In the genomic region with DNA sequence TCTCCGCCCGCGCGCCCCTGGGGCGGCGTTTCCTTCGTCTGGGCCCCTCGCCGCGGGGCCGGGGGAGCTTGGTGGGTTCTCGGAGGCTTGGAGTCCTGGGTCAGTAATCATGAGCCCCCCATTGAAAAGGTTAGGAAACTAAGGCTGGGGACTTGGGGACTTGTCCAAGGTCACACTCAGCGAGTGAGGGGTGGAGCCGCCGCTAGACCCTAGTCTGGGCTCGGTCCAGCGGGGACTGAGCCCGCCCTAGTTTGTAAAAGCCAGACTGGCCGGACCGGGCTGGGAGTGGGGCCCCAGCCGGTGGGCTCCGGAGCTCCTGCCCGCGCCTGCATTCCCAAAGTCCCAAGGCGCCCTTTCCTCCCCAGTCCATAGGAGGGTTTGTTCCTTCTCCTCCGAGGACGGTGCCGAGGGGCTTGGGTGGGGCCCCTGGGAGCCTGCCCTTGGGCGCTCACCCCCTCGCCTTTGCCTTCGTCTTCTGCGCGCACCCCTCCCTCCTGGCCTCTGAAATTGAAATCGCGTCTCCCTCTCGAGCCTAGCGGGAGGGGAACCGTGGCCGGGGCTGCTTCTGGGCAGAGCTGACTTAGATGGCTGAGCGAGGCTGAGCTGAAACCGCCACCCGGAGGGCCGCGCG, we compare ENCODE assay signal across 15 cellular contexts. TPM values are rescaled to one million over a fixed set of nuclear protein-coding genes. Genes with fewer than 3 reads are reported as not detected.
DNase-seq lines count a peak whose midpoint lies in the region; ATAC-seq and TF ChIP-seq lines count a peak whose summit lies in the region.
"Had no signal": no experiment of that assay in that cellular context is flagged by ENCODE, and none has a peak within 500 bp of the region (broad histone marks: within the 10 kb centered on the region; RNA-seq: fewer than 3 reads in every experiment).

No MANE protein-coding gene starts in this region.

- H3K4me1 Mint-ChIP-seq in nephron progenitor cell = peaks cover 8% of the 10 kb centered on the region
- peaks cover 3 to 6% of the 10 kb centered on the region in 2 donors for H3K4me1 Mint-ChIP-seq in natural killer cell treated with Interleukin-12 subunit alpha and Interleukin-12 subunit beta and Interleukin-15 and Interleukin-18, amount 100 ng/mL, for 72 hours (ENCODE audit: low read depth in 2 of 2)

- no peaks in the 10 kb centered on the region for H3K36me3 Mint-ChIP-seq in nephron progenitor cell (ENCODE audit: low read depth)
- H3K36me3 Mint-ChIP-seq in natural killer cell treated with Interleukin-12 subunit alpha and Interleukin-12 subunit beta and Interleukin-15 and Interleukin-18, amount 100 ng/mL, for 72 hours = no peaks in the 10 kb centered on the region

- BruUV-seq in A673 (replicated peaks; lab: Mats Ljungman, UMichigan) = no TSS peak

- no peak for ATAC-seq in omental fat pad (ENCODE audit: low FRiP score)
- no peak for ATAC-seq in natural killer cell treated with Interleukin-12 subunit alpha and Interleukin-12 subunit beta and Interleukin-15 and Interleukin-18, amount 100 ng/mL, for 72 hours
- ATAC-seq: activated CD8-positive, alpha-beta T cell treated with anti-CD3 and anti-CD28 coated beads for 36 hours had no signal

- TF ChIP-seq CTCF in A673 (conservative IDR thresholded peaks at IDR 0.05; ENCODE audit: low read depth, low read length) = no peak
- TF ChIP-seq CTCF in Peyer's patch (IDR thresholded peaks at IDR 0.05) = no peak
- TF ChIP-seq CTCF in left ventricle myocardium inferior (IDR thresholded peaks at IDR 0.05; ENCODE audit: borderline replicate concordance) = no peak
- no peak for TF ChIP-seq CTCF in prostate gland (IDR thresholded peaks at IDR 0.05)
- TF ChIP-seq CTCF in omental fat pad (IDR thresholded peaks at IDR 0.05) = no peak
- no peak for TF ChIP-seq CTCF in nephron progenitor cell (IDR thresholded peaks at IDR 0.05)

- H3K9me3 ChIP-seq in A673 (ENCODE audit: low read depth, low read length, poor library complexity, severe bottlenecking) (no peaks in the 10 kb centered on the region), Peyer's patch (no peaks in the 10 kb centered on the region), left ventricle myocardium inferior (replicated peaks) (no peaks in the 10 kb centered on the region), prostate gland (no peaks in the 10 kb centered on the region)

- H3K27me3 ChIP-seq in A673 (replicated peaks; ENCODE audit: insufficient read depth, low read depth, low read length, poor library complexity) = no peaks in the 10 kb centered on the region
- H3K27me3 ChIP-seq in Peyer's patch = peaks cover 0 to 8% of the 10 kb centered on the region in 2 donors
- H3K27me3 ChIP-seq in left ventricle myocardium inferior (ENCODE audit: low read depth) = peaks cover 62% of the 10 kb centered on the region
- peaks cover 6% of the 10 kb centered on the region for H3K27me3 ChIP-seq in prostate gland (replicated peaks; ENCODE audit: insufficient read depth)

- H3K4me3 Mint-ChIP-seq in nephron progenitor cell = no peak overlapping the region
- H3K4me3 Mint-ChIP-seq in natural killer cell treated with Interleukin-12 subunit alpha and Interleukin-12 subunit beta and Interleukin-15 and Interleukin-18, amount 100 ng/mL, for 72 hours = no peak overlapping the region
- H3K4me3 Mint-ChIP-seq: activated CD8-positive, alpha-beta T cell treated with anti-CD3 and anti-CD28 coated beads for 36 hours had no signal

- peak; percentile 43 for DNase-seq in A673 (ENCODE audit: low spot score)
- DNase-seq in Peyer's patch = no peak
- no peak for DNase-seq in left ventricle myocardium inferior
- DNase-seq in prostate gland (ENCODE audit: low spot score) = no peak
- no peak for DNase-seq in omental fat pad (ENCODE audit: low spot score)
- no peak for DNase-seq in nephron progenitor cell
- DNase-seq in natural killer cell treated with Interleukin-12 subunit alpha and Interleukin-12 subunit beta and Interleukin-15 and Interleukin-18, amount 100 ng/mL, for 72 hours (ENCODE audit: low spot score) = no peak
- DNase-seq in SHP77 (lab: John Stamatoyannopoulos, UW) = no peak
- DNase-seq: activated CD8-positive, alpha-beta T cell treated with anti-CD3 and anti-CD28 coated beads for 36 hours; activated effector memory CD4-positive, alpha-beta T cell treated with anti-CD3 and anti-CD28 coated beads, Interleukin-2, amount 50 U/mL, for 16 hours; islet precursor cell; naive B cell; OCI-M1 had no signal

- intact Hi-C loops in A673 (cut with micrococcal nuclease; ENCODE audit: unreplicated experiment) (loop anchor here (5.0 kb wide), 1 partner anchor 69 kb away; no protein-coding TSS in a partner anchor), left ventricle myocardium inferior (cut with micrococcal nuclease) (loop anchor here (5.0 kb wide), 1 partner anchor 324 kb away; no protein-coding TSS in a partner anchor), prostate gland (cut with DNase I) (no loop called here)

- peaks cover 77% of the 10 kb centered on the region for H3K4me1 ChIP-seq in A673 (ENCODE audit: insufficient read depth, low read length, poor library complexity, severe bottlenecking)
- H3K4me1 ChIP-seq in Peyer's patch = peaks cover 0 to 26% (median 0%) of the 10 kb centered on the region in 4 donors
- peaks cover 41% of the 10 kb centered on the region for H3K4me1 ChIP-seq in left ventricle myocardium inferior
- H3K4me1 ChIP-seq in prostate gland (replicated peaks) = peaks cover 12% of the 10 kb centered on the region

- H3K27ac Mint-ChIP-seq in nephron progenitor cell = no peak overlapping the region
- H3K27ac Mint-ChIP-seq in natural killer cell treated with Interleukin-12 subunit alpha and Interleukin-12 subunit beta and Interleukin-15 and Interleukin-18, amount 100 ng/mL, for 72 hours = no peak overlapping the region
- H3K27ac Mint-ChIP-seq: activated CD8-positive, alpha-beta T cell treated with anti-CD3 and anti-CD28 coated beads for 36 hours had no signal

- H3K36me3 ChIP-seq in A673 (ENCODE audit: insufficient read depth, low read length, poor library complexity, severe bottlenecking) (peaks cover 38% of the 10 kb centered on the region), Peyer's patch (no peaks in the 10 kb centered on the region), left ventricle myocardium inferior (no peaks in the 10 kb centered on the region), prostate gland (no peaks in the 10 kb centered on the region)

- CTCF ChIA-PET in A673 (lab: Charles Lee) = interaction anchor here (0.5 to 1.3 kb wide), 3 partner anchors 255 to 1044 kb away, joined by 3 to 5 read pairs (median 3); no protein-coding TSS in a partner anchor

- 3% methylated on average over 42 of the region's 45 CpGs for WGBS in prostate gland

- H3K9me3 Mint-ChIP-seq in nephron progenitor cell = no peaks in the 10 kb centered on the region
- H3K9me3 Mint-ChIP-seq in natural killer cell treated with Interleukin-12 subunit alpha and Interleukin-12 subunit beta and Interleukin-15 and Interleukin-18, amount 100 ng/mL, for 72 hours = peaks cover 6% of the 10 kb centered on the region
- H3K9me3 Mint-ChIP-seq: activated CD8-positive, alpha-beta T cell treated with anti-CD3 and anti-CD28 coated beads for 36 hours had no signal

- peaks cover 86% of the 10 kb centered on the region for H3K27me3 Mint-ChIP-seq in nephron progenitor cell (ENCODE audit: low read depth, poor library complexity)
- peaks cover 19 to 32% of the 10 kb centered on the region in 2 donors for H3K27me3 Mint-ChIP-seq in natural killer cell treated with Interleukin-12 subunit alpha and Interleukin-12 subunit beta and Interleukin-15 and Interleukin-18, amount 100 ng/mL, for 72 hours

- POLR2A ChIA-PET in A673 (lab: Charles Lee; ENCODE audit: low non-redundant PET) = interaction anchor here (0.7 to 1.2 kb wide), 3 partner anchors 9 to 68 kb away, joined by 3 to 5 read pairs (median 3); no protein-coding TSS in a partner anchor

- TF ChIP-seq POLR2A in Peyer's patch (IDR thresholded peaks at IDR 0.05) (no peak), prostate gland (IDR thresholded peaks at IDR 0.05) (no peak)

- peak overlapping the region; percentile 93 for H3K27ac ChIP-seq in A673 (ENCODE audit: low read depth, low read length, poor library complexity, severe bottlenecking)
- no peak overlapping the region for H3K27ac ChIP-seq in Peyer's patch
- H3K27ac ChIP-seq in left ventricle myocardium inferior (replicated peaks) = no peak overlapping the region
- H3K27ac ChIP-seq in prostate gland = no peak overlapping the region
- H3K27ac ChIP-seq: HL-60 had no signal

- H3K4me3 ChIP-seq in A673 (ENCODE audit: low read depth, low read length, poor library complexity, severe bottlenecking) (peak overlapping the region; percentile 95), Peyer's patch (peak overlapping the region; percentile 18 to 51 (median 36)), left ventricle myocardium inferior (peak overlapping the region; percentile 67), prostate gland (peak overlapping the region; percentile 19 to 37)

RNA-seq across cellular contexts. Expression of gene OLFM1, which starts 1.0 kb away (rescaled TPM):
- total RNA-seq in A673 (2021) (278 and 308 TPM in 2 replicates), Peyer's patch (1 to 10 TPM; 2.5 to 5.8 (median 4.9) TPM), left ventricle myocardium inferior (10.0 TPM), prostate gland (10 to 100 TPM; 11.7 to 23.3 TPM), omental fat pad (10 to 100 TPM; 12.1 to 31.4 (median 23.2) TPM)
- total RNA-seq in natural killer cell treated with Interleukin-12 subunit alpha and Interleukin-12 subunit beta and Interleukin-15 and Interleukin-18, amount 100 ng/mL, for 72 hours = not detected
- total RNA-seq: activated CD8-positive, alpha-beta T cell treated with anti-CD3 and anti-CD28 coated beads for 36 hours; T-helper 2 cell treated with Interferon-gamma antibody and Interleukin-4, amounts not matched to agents 100 ng/mL and 5 ng/mL, for 36 hours had no signal

Comparison
In these comparisons a context has a peak if more than half of its experiments do, and no peak if none do; other contexts are left out.
1. H3K4me3 ChIP-seq: peak in every context shown above with its lines; median percentile 95 in A673; 67 in left ventricle myocardium inferior; 36 in Peyer's patch; 28 in prostate gland.